24 cellular contexts compared by ENCODE assay signal in genomic region chr12:67676624-67677023, GRCh38. TPM values are rescaled to one million over a fixed set of nuclear protein-coding genes. Genes with fewer than 3 reads are reported as not detected.
DNase-seq lines count a peak whose midpoint lies in the region; ATAC-seq, FAIRE-seq and TF ChIP-seq lines count a peak whose summit lies in the region.
"Had no signal": no experiment of that assay in that cellular context is flagged by ENCODE, and none has a peak within 500 bp of the region (broad histone marks: within the 10 kb centered on the region; RNA-seq: fewer than 3 reads in every experiment).

No MANE protein-coding gene starts in this region.

- peak overlapping the region; percentile 31 for H3K4me2 ChIP-seq in astrocyte (ENCODE audit: low read length)
- H3K4me2 ChIP-seq in keratinocyte (ENCODE audit: control insufficient read depth, extremely low read depth, insufficient read depth, low read depth, low read length): no peak overlapping the region

- H2AFZ ChIP-seq in astrocyte (ENCODE audit: low read depth, low read length): no peak overlapping the region
- no peak overlapping the region for H2AFZ ChIP-seq in keratinocyte (ENCODE audit: control insufficient read depth, low read length)

- no peaks in the 10 kb centered on the region for H3K79me2 ChIP-seq in astrocyte (ENCODE audit: insufficient read depth, low read length)
- no peaks in the 10 kb centered on the region for H3K79me2 ChIP-seq in keratinocyte (ENCODE audit: control insufficient read depth, insufficient read depth, low read length)

- no peak overlapping the region for H3K27ac Mint-ChIP-seq in astrocyte (ENCODE audit: unreplicated experiment)
- H3K27ac Mint-ChIP-seq: IgD-negative memory B cell had no signal

- TF ChIP-seq CTCF in astrocyte (IDR thresholded peaks at IDR 0.05; ENCODE audit: insufficient read depth, low read depth, low read length) (no peak), keratinocyte (optimal IDR thresholded peaks at IDR 0.05 in 1 of 3, IDR thresholded peaks at IDR 0.05 in 1 of 3, conservative IDR thresholded peaks at IDR 0.05 in 1 of 3; ENCODE audit: extremely low read depth in 1 of 3, insufficient read depth in 2 of 3, low read length in 3 of 3) (no peak), GM10248 (IDR thresholded peaks at IDR 0.05; ENCODE audit: control extremely low read depth, extremely low read depth, low read depth, missing control alignments) (no peak)

- no peak overlapping the region for H3K9ac ChIP-seq in astrocyte (ENCODE audit: low read length)
- H3K9ac ChIP-seq in keratinocyte (ENCODE audit: control insufficient read depth, extremely low read depth, insufficient read depth, low read length): no peak overlapping the region

- CTCF ChIA-PET in GM10248 (lab: Yijun Ruan, JAX): interaction anchor here (1.4 kb wide), 1 partner anchor 37 kb away, joined by 3 read pairs; no protein-coding TSS in a partner anchor

- FAIRE-seq in astrocyte (lab: Jason Lieb, UNC) (peak; percentile 39), keratinocyte (lab: Jason Lieb, UNC) (peak; percentile 91)
- FAIRE-seq: A204.1, G401.6, RCC 7860 had no signal

- H3K36me3 ChIP-seq in astrocyte (ENCODE audit: insufficient read depth, low read length) (no peaks in the 10 kb centered on the region), keratinocyte (ENCODE audit: control insufficient read depth in 2 of 2, extremely low read depth in 1 of 2, insufficient read depth in 2 of 2, low read length in 2 of 2) (no peaks in the 10 kb centered on the region)
- H3K36me3 ChIP-seq: BE2C, SJSA1 had no signal

- no peaks in the 10 kb centered on the region for H3K9me1 ChIP-seq in keratinocyte (ENCODE audit: control insufficient read depth, extremely low read depth, insufficient read depth, low read length)

- H3K4me3 Mint-ChIP-seq in astrocyte (ENCODE audit: unreplicated experiment): no peak overlapping the region
- H3K4me3 Mint-ChIP-seq: IgD-negative memory B cell had no signal

- H3K4me1 Mint-ChIP-seq in astrocyte (ENCODE audit: low read depth, unreplicated experiment): peaks cover 35% of the 10 kb centered on the region

- ATAC-seq in sciatic nerve (no peak), GM21619 (IDR thresholded peaks at IDR 0.05; ENCODE audit: unreplicated experiment) (no peak)
- ATAC-seq: Right ventricle myocardium inferior had no signal

- DNase-seq in Daoy (ENCODE audit: low read depth) (peak; percentile 41), HCEC 1CT (peak; percentile 41), astrocyte (ENCODE audit: low read depth) (peak; percentile 36), keratinocyte (ENCODE audit: low read depth, low spot score) (no peak), sciatic nerve (ENCODE audit: low spot score) (no peak), GM10248 (ENCODE audit: extremely low spot score) (no peak), GM03348 (ENCODE audit: low spot score) (no peak)
- DNase-seq: BE2C, DMS79, H7, MV-4-11, NCI-H1105 treated with DMSO at 0.1 percent for 48 hours, NCI-H2029 treated with DMSO at 0.1 percent for 48 hours, NCI-H345, NCI-H524, NCI-H82, SW 1271 had no signal

- H3K27me3 Mint-ChIP-seq in astrocyte (ENCODE audit: low read depth, unreplicated experiment): no peaks in the 10 kb centered on the region
- H3K27me3 Mint-ChIP-seq: IgD-negative memory B cell had no signal

- peaks cover 13% of the 10 kb centered on the region for H3K36me3 Mint-ChIP-seq in astrocyte (ENCODE audit: low read depth, unreplicated experiment)

- H3K9me3 Mint-ChIP-seq in astrocyte (ENCODE audit: unreplicated experiment): peaks cover 20% of the 10 kb centered on the region

- H4K20me1 ChIP-seq in astrocyte (ENCODE audit: insufficient read depth, low read length) (no peaks in the 10 kb centered on the region), keratinocyte (ENCODE audit: control insufficient read depth, extremely low read depth, insufficient read depth, low read length) (no peaks in the 10 kb centered on the region)

- intact Hi-C loops in sciatic nerve (cut with DNase I): no loop called here

- H3K9me3 ChIP-seq in astrocyte (ENCODE audit: insufficient read depth, low read depth, low read length) (peaks cover 5% of the 10 kb centered on the region), keratinocyte (ENCODE audit: control insufficient read depth, low read depth, low read length) (peaks cover 3% of the 10 kb centered on the region)
- H3K9me3 ChIP-seq: BE2C had no signal

- dilution Hi-C loops in keratinocyte (cut with MboI; ENCODE audit: extremely low pct_ligation_motif_present, low sequenced_read_pairs): no loop called here

- H3K27me3 ChIP-seq in astrocyte (ENCODE audit: insufficient read depth, low read length) (no peaks in the 10 kb centered on the region), keratinocyte (ENCODE audit: control insufficient read depth, extremely low read depth, insufficient read depth, low read length) (no peaks in the 10 kb centered on the region)
- H3K27me3 ChIP-seq: BE2C, SJSA1 had no signal

- POLR2A ChIA-PET in GM10248 (lab: Yijun Ruan, JAX): no interaction called here

- H3K4me1 ChIP-seq in astrocyte (ENCODE audit: insufficient read depth, low read length) (peaks cover 20% of the 10 kb centered on the region), keratinocyte (ENCODE audit: control insufficient read depth, extremely low read depth, insufficient read depth, low read length) (peaks cover 40% of the 10 kb centered on the region)
- H3K4me1 ChIP-seq: BE2C had no signal

- H3K27ac ChIP-seq in astrocyte (ENCODE audit: low read depth, low read length): peak overlapping the region; percentile 57
- H3K27ac ChIP-seq in keratinocyte (ENCODE audit: control insufficient read depth, insufficient read depth, low read length): peak overlapping the region; percentile 60
- H3K27ac ChIP-seq: SJSA1 had no signal

- H3K4me3 ChIP-seq in astrocyte (ENCODE audit: insufficient read depth, low read depth, low read length) (no peak overlapping the region), keratinocyte (ENCODE audit: control insufficient read depth in 2 of 3, extremely low read depth in 1 of 3, insufficient read depth in 2 of 3, low read depth in 1 of 3, low read length in 3 of 3) (no peak overlapping the region)
- H3K4me3 ChIP-seq: SJSA1 had no signal

RNA-seq across cellular contexts. Expression of gene DYRK2, which starts 28.1 kb away (rescaled TPM):
- 15.6 and 31.3 TPM in 2 replicates for total RNA-seq in Daoy (2014; rRNA removed; shearing (Covaris generic))
- total RNA-seq in astrocyte: 50.7 and 52.6 TPM in 2 replicates
- polyA plus RNA-seq in keratinocyte: 22.1 to 22.7 TPM (median 22.1 TPM) in 3 replicates
- polyA plus RNA-seq in keratinocyte (2011; ENCODE audit: low read depth): 8.7 TPM
- polyA plus RNA-seq in keratinocyte (2011; cell fraction: cytosol; rRNA removed): 11.9 and 14.9 TPM in 2 replicates
- polyA plus RNA-seq in keratinocyte (2011; cell fraction: nucleus; rRNA removed): 24.2 and 25.2 TPM in 2 replicates
- 8.5 and 18.2 TPM in 2 replicates for polyA plus RNA-seq in keratinocyte (2012; ENCODE audit: low replicate concordance)
- polyA minus RNA-seq in keratinocyte: 37.4 to 53.0 TPM (median 43.3 TPM) in 3 replicates
- 15.2 TPM for polyA minus RNA-seq in keratinocyte (2011; cell fraction: cytosol; rRNA and poly(A)+ RNA removed)
- polyA minus RNA-seq in keratinocyte (2011; cell fraction: nucleus; rRNA and poly(A)+ RNA removed): 19.2 and 30.8 TPM in 2 replicates
- 25.5 TPM for total RNA-seq in sciatic nerve

Comparison
In these comparisons a context has a peak if more than half of its experiments do, and no peak if none do; other contexts are left out.
1. DNase-seq: peak in Daoy (single experiment), HCEC 1CT (single experiment) and astrocyte (single experiment); none in keratinocyte (single experiment), sciatic nerve (single experiment), GM10248 (single experiment) and GM03348 (single experiment).